ENCODE assay signal across 11 cellular contexts in the genomic region with DNA sequence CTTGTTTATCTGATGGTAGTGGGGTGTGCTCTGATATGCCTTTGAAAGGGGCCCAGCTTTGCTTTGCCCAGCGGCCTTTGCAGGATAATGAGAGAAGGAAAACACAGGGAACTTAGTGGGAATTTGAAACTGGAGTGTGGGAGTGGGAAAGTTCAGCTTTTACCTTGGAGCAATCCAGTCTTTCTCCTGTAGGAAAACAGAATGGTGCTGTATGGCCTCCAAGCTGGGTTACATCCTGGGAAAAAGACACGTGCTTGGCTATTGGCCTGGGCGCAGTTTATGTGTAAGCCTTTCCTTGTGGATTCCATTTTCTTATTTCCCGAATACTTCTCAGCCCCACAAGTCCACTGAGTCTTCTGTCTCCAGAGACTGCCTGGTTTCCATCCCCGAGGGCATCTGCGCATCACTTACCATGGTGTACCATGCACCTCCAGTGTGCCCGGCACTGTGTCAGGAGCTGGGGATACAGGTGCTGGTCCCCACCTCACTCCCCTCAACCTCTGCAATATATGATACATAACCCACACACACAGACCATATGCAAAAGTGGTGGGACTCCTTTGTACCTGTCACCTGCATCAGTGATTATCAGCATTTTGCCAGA. TPM values are rescaled to one million over a fixed set of nuclear protein-coding genes. Genes with fewer than 3 reads are reported as not detected.
DNase-seq lines count a peak whose midpoint lies in the region; ATAC-seq, FAIRE-seq and TF ChIP-seq lines count a peak whose summit lies in the region.
"Had no signal": no experiment of that assay in that cellular context is flagged by ENCODE, and none has a peak within 500 bp of the region (broad histone marks: within the 10 kb centered on the region; RNA-seq: fewer than 3 reads in every experiment).

No MANE protein-coding gene starts in this region.

- H3K4me3 ChIP-seq in esophagus squamous epithelium: no peak overlapping the region
- no peak overlapping the region for H3K4me3 ChIP-seq in pancreas

- H3K27ac ChIP-seq in esophagus squamous epithelium: peak overlapping the region; percentile 20 to 99 (median 94)
- H3K27ac ChIP-seq in pancreas: peak overlapping the region; percentile 33 to 99 (median 52)

- no peak for DNase-seq in stimulated activated naive CD8-positive, alpha-beta T cell treated with anti-CD3 and anti-CD28 coated beads, Interleukin-15, amount 100 ng/mL, for 72 hours
- DNase-seq in esophagus squamous epithelium (lab: John Stamatoyannopoulos, UW): no peak
- DNase-seq in pancreas: peak in 3 of 6 donors; percentile 21 to 60 (median 50)
- no peak for DNase-seq in HPDE6-E6E7 (ENCODE audit: extremely low spot score)
- DNase-seq in GM10266 (ENCODE audit: extremely low spot score): no peak
- DNase-seq: activated T-cell treated with anti-CD3 and anti-CD28 coated beads, Interleukin-2, amount 50 U/mL, for 72 hours; NCI-H1694 treated with DMSO at 0.1 percent for 48 hours had no signal

- peaks cover 0 to 30% (median 0%) of the 10 kb centered on the region in 3 donors for H3K36me3 ChIP-seq in esophagus squamous epithelium
- no peaks in the 10 kb centered on the region for H3K36me3 ChIP-seq in pancreas

- H3K36me3 Mint-ChIP-seq in stimulated activated naive CD8-positive, alpha-beta T cell treated with anti-CD3 and anti-CD28 coated beads, Interleukin-15, Interleukin-2, amounts not matched to agents 100 ng/mL and 50 ng/mL, for 24 hours (ENCODE audit: low read depth): peaks cover 37% of the 10 kb centered on the region

- no peak for TF ChIP-seq POLR2A in esophagus squamous epithelium (IDR thresholded peaks at IDR 0.05)

- H3K9me3 Mint-ChIP-seq in stimulated activated naive CD8-positive, alpha-beta T cell treated with anti-CD3 and anti-CD28 coated beads, Interleukin-15, Interleukin-2, amounts not matched to agents 100 ng/mL and 50 ng/mL, for 24 hours: no peaks in the 10 kb centered on the region
- peaks cover 5 to 7% of the 10 kb centered on the region in 2 donors for H3K9me3 Mint-ChIP-seq in stimulated activated naive CD8-positive, alpha-beta T cell treated with anti-CD3 and anti-CD28 coated beads, Interleukin-15, amount 100 ng/mL, for 72 hours

- WGBS in esophagus squamous epithelium, 2 donors: 75 to 83% methylated on average over 7 of the region's 7 CpGs
- WGBS in pancreas, 2 donors: 46 to 51% methylated on average over 7 of the region's 7 CpGs

- no peak for ATAC-seq in stimulated activated naive CD8-positive, alpha-beta T cell treated with anti-CD3 and anti-CD28 coated beads, Interleukin-15, amount 100 ng/mL, for 72 hours
- ATAC-seq in pancreas (peak in 3 of 4 donors; percentile 8 to 39 (median 35)), HG02852 (IDR thresholded peaks at IDR 0.05; ENCODE audit: unreplicated experiment) (no peak), HG02588 (IDR thresholded peaks at IDR 0.05; ENCODE audit: unreplicated experiment) (no peak)
- ATAC-seq: activated T-cell treated with anti-CD3 and anti-CD28 coated beads, Interleukin-2, amount 50 U/mL, for 72 hours had no signal

- H3K27me3 Mint-ChIP-seq in stimulated activated naive CD8-positive, alpha-beta T cell treated with anti-CD3 and anti-CD28 coated beads, Interleukin-15, Interleukin-2, amounts not matched to agents 100 ng/mL and 50 ng/mL, for 24 hours: no peaks in the 10 kb centered on the region
- H3K27me3 Mint-ChIP-seq in stimulated activated naive CD8-positive, alpha-beta T cell treated with anti-CD3 and anti-CD28 coated beads, Interleukin-15, amount 100 ng/mL, for 72 hours: peaks cover 14% of the 10 kb centered on the region

- H3K27me3 ChIP-seq in esophagus squamous epithelium (no peaks in the 10 kb centered on the region), pancreas (no peaks in the 10 kb centered on the region)

- peak overlapping the region; percentile 32 for H3K27ac Mint-ChIP-seq in stimulated activated naive CD8-positive, alpha-beta T cell treated with anti-CD3 and anti-CD28 coated beads, Interleukin-15, Interleukin-2, amounts not matched to agents 100 ng/mL and 50 ng/mL, for 24 hours
- no peak overlapping the region for H3K27ac Mint-ChIP-seq in stimulated activated naive CD8-positive, alpha-beta T cell treated with anti-CD3 and anti-CD28 coated beads, Interleukin-15, amount 100 ng/mL, for 72 hours
- H3K27ac Mint-ChIP-seq: activated T-cell treated with anti-CD3 and anti-CD28 coated beads, Interleukin-2, amount 50 U/mL, for 72 hours had no signal

- no peak overlapping the region for H3K4me3 Mint-ChIP-seq in stimulated activated naive CD8-positive, alpha-beta T cell treated with anti-CD3 and anti-CD28 coated beads, Interleukin-15, Interleukin-2, amounts not matched to agents 100 ng/mL and 50 ng/mL, for 24 hours
- H3K4me3 Mint-ChIP-seq in stimulated activated naive CD8-positive, alpha-beta T cell treated with anti-CD3 and anti-CD28 coated beads, Interleukin-15, amount 100 ng/mL, for 72 hours: no peak overlapping the region
- H3K4me3 Mint-ChIP-seq: activated T-cell treated with anti-CD3 and anti-CD28 coated beads, Interleukin-2, amount 50 U/mL, for 72 hours had no signal

- intact Hi-C loops in esophagus squamous epithelium (cut with DNase I) (no loop called here), pancreas (cut with DNase I) (no loop called here)

- H3K4me1 ChIP-seq in esophagus squamous epithelium: peaks cover 51 to 100% (median 84%) of the 10 kb centered on the region in 3 donors
- peaks cover 58 to 74% (median 68%) of the 10 kb centered on the region in 3 donors for H3K4me1 ChIP-seq in pancreas

- H3K9me3 ChIP-seq in esophagus squamous epithelium (no peaks in the 10 kb centered on the region), pancreas (no peaks in the 10 kb centered on the region)

- TF ChIP-seq CTCF in esophagus squamous epithelium (IDR thresholded peaks at IDR 0.05): no peak
- no peak for TF ChIP-seq CTCF in pancreas (IDR thresholded peaks at IDR 0.05)
- no peak for TF ChIP-seq CTCF in GM10266 (IDR thresholded peaks at IDR 0.05; ENCODE audit: control insufficient read depth, insufficient read depth, low read depth, missing control alignments)

- H3K4me1 Mint-ChIP-seq in stimulated activated naive CD8-positive, alpha-beta T cell treated with anti-CD3 and anti-CD28 coated beads, Interleukin-15, Interleukin-2, amounts not matched to agents 100 ng/mL and 50 ng/mL, for 24 hours (ENCODE audit: low read depth): peaks cover 74% of the 10 kb centered on the region
- peaks cover 72% of the 10 kb centered on the region for H3K4me1 Mint-ChIP-seq in stimulated activated naive CD8-positive, alpha-beta T cell treated with anti-CD3 and anti-CD28 coated beads, Interleukin-15, amount 100 ng/mL, for 72 hours

- no peak for FAIRE-seq in pancreas (lab: Jason Lieb, UNC)
- FAIRE-seq: colon had no signal

RNA-seq across cellular contexts. Expression of gene ACTN4, which starts 31.5 kb away (rescaled TPM):
- 100 to 1,000 TPM; 302 to 705 (median 414) TPM for total RNA-seq in esophagus squamous epithelium
- total RNA-seq in pancreas: 100 to 1,000 TPM; 137 to 284 (median 189) TPM
- polyA plus RNA-seq in pancreas: 100 to 1,000 TPM in 1 of 2 donors, 10 to 100 TPM in 1; 98.2 to 195 TPM

Comparison
In these comparisons a context has a peak if more than half of its experiments do, and no peak if none do; other contexts are left out.
1. ATAC-seq: peak in pancreas (3 of 4); none in stimulated activated naive CD8-positive, alpha-beta T cell treated with anti-CD3 and anti-CD28 coated beads, Interleukin-15, amount 100 ng/mL, for 72 hours (single experiment), HG02852 (single experiment) and HG02588 (single experiment).